In genomic region chr3:156750191-156750873, GRCh38 we compare ENCODE assay signal across 9 cellular contexts.
DNase-seq lines count a peak whose midpoint lies in the region; ATAC-seq, FAIRE-seq and TF ChIP-seq lines count a peak whose summit lies in the region.
"Had no signal": no experiment of that assay in that cellular context is flagged by ENCODE, and none has a peak within 500 bp of the region (broad histone marks: within the 10 kb centered on the region; RNA-seq: fewer than 3 reads in every experiment).

No MANE protein-coding gene starts in this region.

- TF ChIP-seq RAD21 in H1 (IDR thresholded peaks at IDR 0.05 in 1 of 2, conservative IDR thresholded peaks at IDR 0.05 in 1 of 2; ENCODE audit: low read depth in 2 of 2, low read length in 2 of 2) = no peak

- H2AFZ ChIP-seq in H1 (ENCODE audit: low read length) = peak overlapping the region; percentile 43; the same call in 1 of the 2 replicates

- H3K9me3 Mint-ChIP-seq in nephron = peaks cover 3% of the 10 kb centered on the region

- no peaks in the 10 kb centered on the region for H3K36me3 Mint-ChIP-seq in nephron (ENCODE audit: low read depth)

- H2BK20ac ChIP-seq in H1 (ENCODE audit: low read length) = peak overlapping the region; percentile 62; the same call in 1 of the 2 replicates

- H3K23me2 ChIP-seq in H1 (ENCODE audit: low read depth, low read length) = no peaks in the 10 kb centered on the region; the same call in 1 of the 2 replicates

- CTCF ChIA-PET in H1 (lab: Charles Lee; ENCODE audit: partially characterized antibody) = interaction anchor here (0.9 to 1.7 kb wide), 6 partner anchors 11 to 387 kb away, joined by 3 to 6 read pairs (median 4); no protein-coding TSS in a partner anchor

- H2BK5ac ChIP-seq in H1 (ENCODE audit: low read depth, low read length) = peak overlapping the region; percentile 80; the same call in 1 of the 2 replicates

- peak overlapping the region in 1 of 4 experiments; percentile 5; a peak in 1 of 7 replicates for H3K9ac ChIP-seq in H1 (replicated peaks in 1 of 4; ENCODE audit: extremely low read depth in 1 of 4, low read depth in 3 of 4, low read length in 3 of 4)

- no peaks in the 10 kb centered on the region; a peak in 1 of 8 replicates for H3K36me3 ChIP-seq in H1 (ENCODE audit: control insufficient read depth in 2 of 4, insufficient read depth in 4 of 4, low read length in 3 of 4)

- no peak overlapping the region for H3K4me3 Mint-ChIP-seq in nephron

- TF ChIP-seq EP300 in H1 (IDR thresholded peaks at IDR 0.05; ENCODE audit: borderline replicate concordance in 1 of 2, low read depth in 2 of 2, low read length in 2 of 2) = no peak

- peak overlapping the region; percentile 5 to 50; a peak in 1 of 4 replicates for H3K4me2 ChIP-seq in H1 (ENCODE audit: insufficient read depth in 1 of 2, low read depth in 2 of 2, low read length in 2 of 2)

- POLR2A ChIA-PET in H1 (lab: Charles Lee; ENCODE audit: partially characterized antibody) = interaction anchor here (1.2 to 1.4 kb wide), 3 partner anchors 15 to 339 kb away, joined by 3 to 7 read pairs (median 3); no protein-coding TSS in a partner anchor

- no peak overlapping the region for H3K4ac ChIP-seq in H1 (replicated peaks; ENCODE audit: insufficient read length, low read depth, low read length)

- H2BK15ac ChIP-seq in H1 (ENCODE audit: low read length) = peak overlapping the region; percentile 54; the same call in 1 of the 2 replicates

- H3K23ac ChIP-seq in H1 (ENCODE audit: insufficient read length) = no peak overlapping the region

- H2BK12ac ChIP-seq in H1 (ENCODE audit: low read depth, low read length) = peak overlapping the region; percentile 72

- ATAC-seq in HG02885 (IDR thresholded peaks at IDR 0.05; ENCODE audit: poor library complexity, unreplicated experiment) = no peak

- in situ Hi-C loops in G401 (cut with HindIII; ENCODE audit: low sequenced_read_pairs) = no loop called here

- peak overlapping the region in 1 of 4 experiments; percentile 46; a peak in 1 of 8 replicates for H3K4me3 ChIP-seq in H1 (ENCODE audit: extremely low read depth in 1 of 4, insufficient read depth in 2 of 4, low read depth in 3 of 4, low read length in 4 of 4)

- H3K79me2 ChIP-seq in H1 (ENCODE audit: control insufficient read depth in 1 of 2, insufficient read depth in 2 of 2, low read length in 2 of 2) = no peaks in the 10 kb centered on the region

- no peak overlapping the region for H3K56ac ChIP-seq in H1 (replicated peaks; ENCODE audit: insufficient read length, low read depth, low read length)

- peak overlapping the region; percentile 86 to 99 (median 96) for H3K27ac Mint-ChIP-seq in nephron

- peak overlapping the region; percentile 84 for H4K91ac ChIP-seq in H1 (replicated peaks; ENCODE audit: insufficient read length, low read length)

- DNase-seq in DMS 273 (lab: John Stamatoyannopoulos, UW; ENCODE audit: unreplicated experiment) = peak; percentile 62
- peak; percentile 50 for DNase-seq in NCI-H1105 (lab: John Stamatoyannopoulos, UW)
- DNase-seq in H1 (ENCODE audit: low read depth in 1 of 2, low spot score in 2 of 2) = no peak
- DNase-seq in NCI-H187 treated with DMSO at 0.1 percent for 48 hours (lab: John Stamatoyannopoulos, UW) = no peak
- no peak for DNase-seq in cerebellar nuclear complex (lab: John Stamatoyannopoulos, UW)
- DNase-seq in G401 (ENCODE audit: low spot score) = no peak

- no peaks in the 10 kb centered on the region for H3K27me3 ChIP-seq in H1 (replicated peaks in 1 of 4; ENCODE audit: control insufficient read depth in 3 of 4, extremely low read depth in 1 of 4, insufficient read depth in 3 of 4, low read length in 3 of 4)

- H2AK5ac ChIP-seq in H1 (ENCODE audit: low read depth, low read length) = no peak overlapping the region

- TF ChIP-seq CTCF in H1 (IDR thresholded peaks at IDR 0.05; ENCODE audit: control extremely low read depth in 1 of 3, insufficient read depth in 1 of 3, low read depth in 1 of 3, low read length in 3 of 3) = no peak
- TF ChIP-seq CTCF in nephron (IDR thresholded peaks at IDR 0.05; ENCODE audit: unreplicated experiment in 3 of 3) = no peak

- H4K20me1 ChIP-seq in H1 (replicated peaks in 1 of 2; ENCODE audit: control insufficient read depth in 1 of 2, insufficient read depth in 2 of 2, low read length in 2 of 2) = no peaks in the 10 kb centered on the region

- peaks cover 53% of the 10 kb centered on the region for H3K4me1 Mint-ChIP-seq in nephron

- no peak overlapping the region for H3K14ac ChIP-seq in H1 (ENCODE audit: insufficient read length)

- H3K79me1 ChIP-seq in H1 (ENCODE audit: low read depth, low read length) = no peaks in the 10 kb centered on the region

- no peak for FAIRE-seq in H1 (lab: Jason Lieb, UNC)
- FAIRE-seq: colon had no signal

- H3K27ac ChIP-seq in H1 (ENCODE audit: low read depth, low read length) = no peak overlapping the region

- TF ChIP-seq POLR2A in H1 (IDR thresholded peaks at IDR 0.05; ENCODE audit: control extremely low read depth in 1 of 2, low read depth in 2 of 2, low read length in 2 of 2) = no peak

- no peak overlapping the region for H4K5ac ChIP-seq in H1 (ENCODE audit: insufficient read length, low read depth, low read length)

- H3K4me1 ChIP-seq in H1 (replicated peaks in 1 of 4; ENCODE audit: control insufficient read depth in 3 of 4, insufficient read depth in 4 of 4, low read length in 3 of 4) = peaks cover 11 to 15% (median 12%) of the 10 kb centered on the region in 4 experiments

- H3K9me3 ChIP-seq in H1 (ENCODE audit: insufficient read depth in 2 of 2, low read depth in 1 of 2, low read length in 1 of 2) = no peaks in the 10 kb centered on the region

- H3K18ac ChIP-seq in H1 (ENCODE audit: extremely low read depth, low read length) = peak overlapping the region; percentile 73

- WGBS in H1 (ENCODE audit: extremely low coverage in 1 of 2, insufficient coverage in 1 of 2, insufficient read length in 1 of 2, insufficient replicate concordance in 2 of 2, low coverage in 1 of 2, low lambda C conversion rate in 2 of 2, missing lambda C conversion rate in 1 of 2), 2 experiments = 42% methylated on average over 3 of the region's 3 CpGs; no CpG with 5 or more reads in 1 of the 2 experiments

- 0 out of 2 replicates have a peak overlapping the region, but pooled peaks have one; percentile 12 for H4K8ac ChIP-seq in H1 (ENCODE audit: extremely low read depth, insufficient read depth, low read length)

- peaks cover 4% of the 10 kb centered on the region for H3K27me3 Mint-ChIP-seq in nephron (ENCODE audit: low read depth)

- peak overlapping the region; percentile 48 for H2BK120ac ChIP-seq in H1 (replicated peaks; ENCODE audit: low read depth, low read length)

TF ChIP-seq in H1, 55 proteins besides CTCF, POLR2A, EP300 and RAD21 (continues in another document):
- TF ChIP-seq JUND (IDR thresholded peaks at IDR 0.05; ENCODE audit: low read length) (no peak), RNF2 (IDR thresholded peaks at IDR 0.05; ENCODE audit: borderline replicate concordance, low read depth, low read length, missing control alignments, poor library complexity, severe bottlenecking) (no peak), FOSL1 (IDR thresholded peaks at IDR 0.05; ENCODE audit: insufficient read depth, low read depth, low read length) (no peak), SIRT6 (IDR thresholded peaks at IDR 0.05; ENCODE audit: low read length) (no peak)

Comparison
In these comparisons a context has a peak if more than half of its experiments do, and no peak if none do; other contexts are left out.
1. DNase-seq: peak in DMS 273 (single experiment) and NCI-H1105 (single experiment); none in H1 (0 of 2), NCI-H187 treated with DMSO at 0.1 percent for 48 hours (single experiment), cerebellar nuclear complex (0 of 2) and G401 (single experiment).